Comparison of ENCODE assay signal across 1 cellular context in the genomic region with DNA sequence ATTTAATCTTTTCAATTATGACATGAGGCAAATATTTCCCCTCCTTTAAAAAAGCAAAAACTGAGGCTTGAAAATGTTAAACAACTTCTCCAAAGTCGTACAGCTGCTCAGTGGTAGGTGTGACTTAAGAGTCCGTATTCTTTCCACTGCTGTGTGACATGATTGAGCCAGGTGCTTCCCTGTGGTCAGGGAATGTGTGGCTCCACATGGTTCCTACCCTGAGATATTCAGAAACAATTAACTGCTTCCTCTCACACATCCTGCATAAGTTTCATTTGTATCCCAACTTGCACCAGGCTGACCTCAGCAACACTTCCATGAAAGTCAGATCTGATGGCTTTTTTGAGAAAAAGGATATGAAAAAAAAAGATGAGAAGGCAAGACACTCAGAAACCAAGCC.
TF ChIP-seq lines count a peak whose summit lies in the region.

No MANE protein-coding gene starts in this region.

TF ChIP-seq in GM23338, 12 proteins besides CTCF, POLR2A, EP300 and RAD21 (continued from another document):
- TF ChIP-seq NANOG (IDR thresholded peaks at IDR 0.05; ENCODE audit: borderline replicate concordance), result peak; percentile 17; the same call in 1 of the 2 replicates
- no peak for TF ChIP-seq STAT1 (IDR thresholded peaks at IDR 0.05; ENCODE audit: unreplicated experiment)
